8 cellular contexts compared by ENCODE assay signal in the genomic region with DNA sequence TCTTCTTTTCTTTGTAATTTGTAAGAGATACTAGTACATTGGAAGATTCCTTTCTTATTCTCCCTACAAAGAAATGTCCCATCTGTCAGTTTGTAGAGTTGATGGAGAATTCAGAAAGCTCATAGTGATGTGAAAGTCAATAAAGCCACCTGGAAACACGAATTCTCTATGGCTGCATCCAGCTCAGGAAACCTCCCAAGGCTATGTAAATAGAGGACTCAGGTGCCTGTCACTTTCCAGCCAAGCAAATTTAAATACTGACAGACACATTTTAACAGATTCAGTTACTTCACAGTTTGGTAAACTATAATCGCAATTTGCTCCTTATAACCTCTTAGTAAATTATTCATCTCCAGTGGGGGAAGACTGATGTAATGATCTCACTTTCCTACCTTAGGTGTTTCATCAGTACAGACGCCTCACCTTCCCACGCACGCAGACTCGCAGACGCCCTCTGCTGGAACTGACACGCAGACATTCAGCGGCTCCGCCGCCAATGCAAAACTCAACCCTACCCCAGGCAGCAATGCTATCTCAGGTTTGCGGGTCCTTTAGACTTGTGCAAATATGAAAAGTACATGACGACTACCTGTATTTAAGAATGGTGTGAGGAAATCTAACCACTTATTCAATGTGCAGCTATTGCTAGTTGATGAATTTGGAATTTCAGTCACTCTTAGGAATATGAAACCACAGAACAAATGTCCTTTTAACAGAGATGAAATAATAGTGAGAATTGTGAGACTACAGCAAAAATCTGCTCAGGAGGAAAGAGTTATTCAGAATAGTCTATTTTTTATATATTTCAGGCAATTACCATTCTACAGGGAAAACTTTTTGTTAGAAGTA.
A peak's percentile ranks its signal among the peaks of the same experiment; 100 is the strongest.
DNase-seq lines count a peak whose midpoint lies in the region; ATAC-seq and TF ChIP-seq lines count a peak whose summit lies in the region.

No MANE protein-coding gene starts in this region.

- H3K4me3 Mint-ChIP-seq in central memory CD8-positive, alpha-beta T cell, result peak overlapping the region; percentile 21

- 0 out of 2 replicates have a peak, but pooled peaks cover 3% of the 10 kb centered on the region for H4K20me1 ChIP-seq in KMS-11 (ENCODE audit: insufficient read depth)

- peaks cover 80% of the 10 kb centered on the region for H3K4me1 Mint-ChIP-seq in central memory CD8-positive, alpha-beta T cell

- peak; percentile 30 for DNase-seq in COR-L47 (lab: John Stamatoyannopoulos, UW)
- DNase-seq in activated CD4-positive, alpha-beta T cell treated with anti-CD3 and anti-CD28 coated beads for 1 hour, result peak; percentile 59
- peak; percentile 41 to 54 for DNase-seq in central memory CD8-positive, alpha-beta T cell (ENCODE audit: low spot score in 2 of 2)
- peak; percentile 76 for DNase-seq in lower lobe of right lung
- DNase-seq in stimulated activated CD8-positive, alpha-beta memory T cell treated with anti-CD3 and anti-CD28 coated beads, Interleukin-15, amount 100 ng/mL, for 24 hours (ENCODE audit: low read depth), result peak; percentile 22

- no peaks in the 10 kb centered on the region for H3K36me3 ChIP-seq in KMS-11 (ENCODE audit: insufficient read depth)
- H3K36me3 ChIP-seq in lower lobe of right lung, result peaks cover 25% of the 10 kb centered on the region

- H3K4me1 ChIP-seq in KMS-11 (ENCODE audit: low read depth, poor library complexity, severe bottlenecking) (peaks cover 37% of the 10 kb centered on the region), lower lobe of right lung (peaks cover 16% of the 10 kb centered on the region)

- no peaks in the 10 kb centered on the region for H3K27me3 Mint-ChIP-seq in central memory CD8-positive, alpha-beta T cell

- H3K27ac Mint-ChIP-seq in central memory CD8-positive, alpha-beta T cell (ENCODE audit: low read depth), result peak overlapping the region; percentile 83

- H3K4me3 ChIP-seq in KMS-11 (IDR thresholded peaks at IDR 0.05; ENCODE audit: insufficient read depth, low read depth, low read length), result no peak overlapping the region
- H3K4me3 ChIP-seq in lower lobe of right lung, result no peak overlapping the region

- peak; percentile 49 for TF ChIP-seq CTCF in KMS-11 (conservative IDR thresholded peaks at IDR 0.05; ENCODE audit: low read depth, low read length)
- TF ChIP-seq CTCF in lower lobe of right lung (IDR thresholded peaks at IDR 0.05), result peak; percentile 65

- H3K27ac ChIP-seq in KMS-11, result no peak overlapping the region
- H3K27ac ChIP-seq in lower lobe of right lung, result no peak overlapping the region

- intact Hi-C loops in lower lobe of right lung (cut with DNase I), result no loop called here

- H3K9me3 ChIP-seq in lower lobe of right lung, result no peaks in the 10 kb centered on the region

- H3K9me3 Mint-ChIP-seq in central memory CD8-positive, alpha-beta T cell, result no peaks in the 10 kb centered on the region

- no peak overlapping the region for H3K4me2 ChIP-seq in KMS-11

- peaks cover 75% of the 10 kb centered on the region for H3K36me3 Mint-ChIP-seq in central memory CD8-positive, alpha-beta T cell (ENCODE audit: insufficient read depth)

- H3K9ac ChIP-seq in KMS-11, result no peak overlapping the region

- no peaks in the 10 kb centered on the region for H3K79me2 ChIP-seq in KMS-11 (ENCODE audit: insufficient read depth, low read depth)

- no peak overlapping the region for H2AFZ ChIP-seq in KMS-11 (ENCODE audit: low read depth)

- peak; percentile 67 for ATAC-seq in central memory CD8-positive, alpha-beta T cell (replicated peaks; ENCODE audit: extremely low read depth, poor library complexity, severe bottlenecking)
- ATAC-seq in lower lobe of right lung (peak; percentile 96 to 97), HG03039 (IDR thresholded peaks at IDR 0.05; ENCODE audit: unreplicated experiment) (no peak), GM18870 (IDR thresholded peaks at IDR 0.05; ENCODE audit: unreplicated experiment) (no peak)

- H3K27me3 ChIP-seq in KMS-11 (ENCODE audit: insufficient read depth, low read depth) (no peaks in the 10 kb centered on the region), lower lobe of right lung (ENCODE audit: low read depth) (no peaks in the 10 kb centered on the region)

Comparison
In these comparisons a context has a peak if more than half of its experiments do, and no peak if none do; other contexts are left out.
1. DNase-seq: peak in every context shown above with its lines; median percentile 76 in lower lobe of right lung; 59 in activated CD4-positive, alpha-beta T cell treated with anti-CD3 and anti-CD28 coated beads for 1 hour; 48 in central memory CD8-positive, alpha-beta T cell; 30 in COR-L47; 22 in stimulated activated CD8-positive, alpha-beta memory T cell treated with anti-CD3 and anti-CD28 coated beads, Interleukin-15, amount 100 ng/mL, for 24 hours.
2. ATAC-seq: peak in central memory CD8-positive, alpha-beta T cell (single experiment) and lower lobe of right lung (2 of 2); none in HG03039 (single experiment) and GM18870 (single experiment).